ENCODE assay signal across 21 cellular contexts in the genomic region with DNA sequence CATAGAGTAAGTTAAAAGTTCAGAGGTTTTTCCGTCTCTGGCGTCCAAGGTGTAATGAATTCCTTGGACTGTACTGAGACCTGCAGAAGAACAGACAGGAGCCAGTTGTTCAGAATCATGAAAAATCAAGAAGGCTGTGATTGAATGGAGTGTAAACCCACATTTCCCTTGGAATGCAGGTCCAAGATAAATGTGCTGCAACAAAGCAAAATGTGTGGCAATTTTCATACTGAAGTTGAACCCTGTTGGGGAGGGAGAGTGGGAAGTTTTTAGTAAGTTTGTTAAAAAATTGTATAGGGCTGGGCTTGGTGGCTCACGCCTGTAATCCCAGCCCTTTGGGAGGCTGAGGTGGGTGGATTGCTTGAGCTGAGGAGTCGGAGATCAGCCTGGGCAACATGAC.
"Had no signal": no experiment of that assay in that cellular context is flagged by ENCODE, and none has a peak within 500 bp of the region (broad histone marks: within the 10 kb centered on the region; RNA-seq: fewer than 3 reads in every experiment).

No MANE protein-coding gene starts in this region.

- H3K27me3 Mint-ChIP-seq: activated T-helper 17 cell treated with anti-CD3 and anti-CD28 coated beads, Interleukin-2, amount 50 U/mL, for 72 hours; central memory CD8-positive, alpha-beta T cell; memory B cell had no signal

- DNase-seq: activated CD4-positive, alpha-beta T cell treated with anti-CD3 and anti-CD28 coated beads for 1 hour; activated CD4-positive, alpha-beta T cell treated with anti-CD3 and anti-CD28 coated beads, Interleukin-2, amount 50 U/mL, for 4 hours; activated naive CD4-positive, alpha-beta T cell treated with Interleukin-2 at 50 U/mL for 16 hours; adrenal gland; gastrocnemius medialis; head of caudate nucleus; islet precursor cell; left cardiac atrium; occipital lobe; right lobe of liver; stimulated activated CD4-positive, alpha-beta T cell treated with anti-CD3 and anti-CD28 coated beads, Interleukin-1b, Interleukin-23, amount 100 ng/mL, for 48 hours; T-helper 9 cell; transverse colon; uterus had no signal

- H3K4me3 Mint-ChIP-seq: activated T-helper 17 cell treated with anti-CD3 and anti-CD28 coated beads, Interleukin-2, amount 50 U/mL, for 72 hours; central memory CD8-positive, alpha-beta T cell; memory B cell; neural crest cell had no signal

- H3K4me1 Mint-ChIP-seq: neural crest cell had no signal

- H3K4me1 ChIP-seq: gastrocnemius medialis, transverse colon, uterus had no signal

- H3K4me3 ChIP-seq: adrenal gland, coronary artery, esophagus muscularis mucosa, gastrocnemius medialis, right lobe of liver, skin epidermis, transverse colon, uterus had no signal

- H3K27me3 ChIP-seq: adrenal gland, esophagus muscularis mucosa, gastrocnemius medialis, right lobe of liver, transverse colon, uterus had no signal

- H3K27ac ChIP-seq: adrenal gland, coronary artery, esophagus muscularis mucosa, gastrocnemius medialis, right lobe of liver, skin epidermis, transverse colon, uterus had no signal

- ATAC-seq: activated T-helper 17 cell treated with anti-CD3 and anti-CD28 coated beads, Interleukin-2, amount 50 U/mL, for 72 hours; gastrocnemius medialis; left cardiac atrium; right lobe of liver had no signal

- H3K9me3 ChIP-seq: adrenal gland, esophagus muscularis mucosa, gastrocnemius medialis, right lobe of liver, transverse colon, uterus had no signal

- H3K27ac Mint-ChIP-seq: activated T-helper 17 cell treated with anti-CD3 and anti-CD28 coated beads, Interleukin-2, amount 50 U/mL, for 72 hours; memory B cell had no signal

- H3K9me3 Mint-ChIP-seq: activated T-helper 17 cell treated with anti-CD3 and anti-CD28 coated beads, Interleukin-2, amount 50 U/mL, for 72 hours; central memory CD8-positive, alpha-beta T cell; memory B cell; neural crest cell had no signal
